In the genomic region with DNA sequence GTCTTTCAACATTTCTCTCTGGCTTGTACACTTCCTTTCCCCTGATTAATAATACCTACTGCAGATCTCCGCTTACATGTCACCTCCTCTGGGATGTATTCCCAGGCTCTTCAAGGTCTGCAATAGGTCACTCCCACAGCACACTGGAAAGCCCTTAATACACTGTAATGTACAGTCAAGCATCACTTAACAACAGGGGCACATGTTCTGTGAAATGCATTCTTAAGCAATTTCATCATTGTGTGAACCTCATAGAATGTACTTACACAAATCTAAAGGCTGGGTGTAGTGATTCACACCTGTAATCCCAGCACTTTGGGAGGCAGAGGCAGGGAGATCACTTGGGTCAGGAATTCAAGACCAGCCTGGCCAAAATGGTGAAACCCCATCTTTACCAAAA, we compare ENCODE assay signal across 22 cellular contexts. TPM values are rescaled to one million over a fixed set of nuclear protein-coding genes. Genes with fewer than 3 reads are reported as not detected.
DNase-seq lines count a peak whose midpoint lies in the region; ATAC-seq, FAIRE-seq and TF ChIP-seq lines count a peak whose summit lies in the region.
"Had no signal": no experiment of that assay in that cellular context is flagged by ENCODE, and none has a peak within 500 bp of the region (broad histone marks: within the 10 kb centered on the region; RNA-seq: fewer than 3 reads in every experiment).

No MANE protein-coding gene starts in this region.

- intact Hi-C loops in left lung (cut with DNase I) = no loop called here

- TF ChIP-seq POLR2A in A549 (IDR thresholded peaks at IDR 0.05; ENCODE audit: low read length) = no peak

- H3K9me3 ChIP-seq in A549 (no peaks in the 10 kb centered on the region), left lung (no peaks in the 10 kb centered on the region)
- H3K9me3 ChIP-seq: adrenal gland, esophagus muscularis mucosa had no signal

- POLR2A ChIA-PET in A549 (lab: Yijun Ruan, JAX) = no interaction called here

- no peak for ATAC-seq in A549
- ATAC-seq in left lung = peak; percentile 43
- no peak for ATAC-seq in GM19467 (IDR thresholded peaks at IDR 0.05; ENCODE audit: unreplicated experiment)
- ATAC-seq in GM21390 (IDR thresholded peaks at IDR 0.05; ENCODE audit: unreplicated experiment) = no peak
- ATAC-seq: left colon; stimulated activated naive CD8-positive, alpha-beta T cell treated with anti-CD3 and anti-CD28 coated beads, Interleukin-15, amount 100 ng/mL, for 72 hours had no signal

- no peak for TF ChIP-seq EP300 in A549 (IDR thresholded peaks at IDR 0.05)

- H3K4me1 ChIP-seq in A549 (peaks cover 22% of the 10 kb centered on the region), left lung (peaks cover 10 to 40% of the 10 kb centered on the region in 2 donors)

- peaks cover 29% of the 10 kb centered on the region for H3K4me1 Mint-ChIP-seq in HFFc6 (ENCODE audit: low read depth)

- DNase-seq in A549 (ENCODE audit: low read depth in 1 of 2, low spot score in 1 of 2) (no peak), HFFc6 (peak; percentile 35), bronchial epithelial cell (ENCODE audit: low read depth) (peak; percentile 87), left lung (no peak), RPMI8226 (no peak), NCI-H1436 (lab: John Stamatoyannopoulos, UW) (no peak)
- DNase-seq: activated CD4-positive, alpha-beta T cell treated with anti-CD3 and anti-CD28 coated beads, Interleukin-2, amount 50 U/mL, for 48 hours; adrenal gland; COR-L47; left colon; NCI-H1436 treated with DMSO at 0.1 percent for 48 hours; NCI-H446 treated with DMSO at 0.1 percent for 48 hours; stimulated activated naive CD8-positive, alpha-beta T cell treated with anti-CD3 and anti-CD28 coated beads, Interleukin-15, amount 100 ng/mL, for 72 hours had no signal

- WGBS in A549 (ENCODE audit: missing lambda C conversion rate) = 93% methylated on average over 1 of the region's 1 CpG

- peak overlapping the region; percentile 60 for H3K27ac Mint-ChIP-seq in HFFc6
- H3K27ac Mint-ChIP-seq: dendritic cell treated with granulocyte-macrophage colony-stimulating factor and Interleukin-4, amounts not matched to agents 40 ng/mL and 50 ng/mL, for 4 days; stimulated activated naive CD8-positive, alpha-beta T cell treated with anti-CD3 and anti-CD28 coated beads, Interleukin-15, amount 100 ng/mL, for 72 hours had no signal

- H3K9me3 Mint-ChIP-seq in HFFc6 = no peaks in the 10 kb centered on the region
- H3K9me3 Mint-ChIP-seq: dendritic cell treated with granulocyte-macrophage colony-stimulating factor and Interleukin-4, amounts not matched to agents 40 ng/mL and 50 ng/mL, for 4 days; stimulated activated naive CD8-positive, alpha-beta T cell treated with anti-CD3 and anti-CD28 coated beads, Interleukin-15, amount 100 ng/mL, for 72 hours had no signal

- peaks cover 30% of the 10 kb centered on the region for H3K36me3 Mint-ChIP-seq in HFFc6 (ENCODE audit: low read depth)

- peaks cover 4% of the 10 kb centered on the region for H3K27me3 Mint-ChIP-seq in HFFc6 (ENCODE audit: insufficient read depth)
- H3K27me3 Mint-ChIP-seq: dendritic cell treated with granulocyte-macrophage colony-stimulating factor and Interleukin-4, amounts not matched to agents 40 ng/mL and 50 ng/mL, for 4 days; stimulated activated naive CD8-positive, alpha-beta T cell treated with anti-CD3 and anti-CD28 coated beads, Interleukin-15, amount 100 ng/mL, for 72 hours had no signal

- TF ChIP-seq CTCF in A549 (IDR thresholded peaks at IDR 0.05) = no peak
- TF ChIP-seq CTCF in HFFc6 (IDR thresholded peaks at IDR 0.05) = no peak
- no peak for TF ChIP-seq CTCF in bronchial epithelial cell (IDR thresholded peaks at IDR 0.05; ENCODE audit: insufficient read depth, low read length, severe bottlenecking)
- TF ChIP-seq CTCF in left lung (IDR thresholded peaks at IDR 0.05) = no peak

- CTCF ChIA-PET in A549 (lab: Yijun Ruan, JAX) = interaction anchor here (1.0 to 2.4 kb wide), 3 partner anchors 9 to 280 kb away, joined by 3 to 7 read pairs (median 4); a partner anchor contains a TSS

- peak overlapping the region; percentile 86; the same call in 1 of the 3 replicates for H3K4me2 ChIP-seq in A549
- H3K4me2 ChIP-seq: KMS-11 had no signal

- H3K36me3 ChIP-seq in bronchial epithelial cell (ENCODE audit: control insufficient read depth, insufficient read depth, low read length) (peaks cover 4% of the 10 kb centered on the region), left lung (peaks cover 0 to 29% of the 10 kb centered on the region in 2 donors)

- H3K4me3 Mint-ChIP-seq in HFFc6 = no peak overlapping the region
- H3K4me3 Mint-ChIP-seq: dendritic cell treated with granulocyte-macrophage colony-stimulating factor and Interleukin-4, amounts not matched to agents 40 ng/mL and 50 ng/mL, for 4 days; stimulated activated naive CD8-positive, alpha-beta T cell treated with anti-CD3 and anti-CD28 coated beads, Interleukin-15, amount 100 ng/mL, for 72 hours had no signal

- H3K27me3 ChIP-seq in bronchial epithelial cell (ENCODE audit: control insufficient read depth, insufficient read depth, low read length) (no peaks in the 10 kb centered on the region), left lung (no peaks in the 10 kb centered on the region)
- H3K27me3 ChIP-seq: adrenal gland, esophagus muscularis mucosa had no signal

- TF ChIP-seq RAD21 in A549 (conservative IDR thresholded peaks at IDR 0.05 in 1 of 2, IDR thresholded peaks at IDR 0.05 in 1 of 2) = no peak

- H3K4me3 ChIP-seq in A549 (no peak overlapping the region), bronchial epithelial cell (ENCODE audit: low read depth, low read length) (no peak overlapping the region), left lung (no peak overlapping the region)
- H3K4me3 ChIP-seq: adrenal gland, esophagus muscularis mucosa, SK-N-MC had no signal

- H3K27ac ChIP-seq in A549 (no peak overlapping the region), left lung (no peak overlapping the region)
- H3K27ac ChIP-seq: adrenal gland, esophagus muscularis mucosa, KMS-11, SK-N-MC had no signal

- no peak for FAIRE-seq in A549 (lab: Jason Lieb, UNC)
- no peak for FAIRE-seq in bronchial epithelial cell (lab: Jason Lieb, UNC)
- FAIRE-seq: GM18507, GM19239, urothelium cell line had no signal

TF ChIP-seq in A549, 52 proteins besides CTCF, POLR2A, EP300 and RAD21:
- no peak for TF ChIP-seq GATA3 (IDR thresholded peaks at IDR 0.05; ENCODE audit: borderline replicate concordance)
- no peak for TF ChIP-seq FOSL2 (IDR thresholded peaks at IDR 0.05)
- no peak for TF ChIP-seq FOSL2 (CRISPR knock-in tag; IDR thresholded peaks at IDR 0.05)

RNA-seq across cellular contexts. Expression of a gene that starts 1.9 kb away (rescaled TPM):
- polyA plus RNA-seq in A549 (2011; rRNA removed) = 54.4 and 54.7 TPM in 2 replicates
- 22.2 and 25.1 TPM in 2 replicates for polyA plus RNA-seq in A549 (2012; cell fraction: cytosol; rRNA removed)
- polyA plus RNA-seq in A549 (2012; cell fraction: nucleus; rRNA removed) = 17.5 and 26.8 TPM in 2 replicates
- polyA plus RNA-seq in A549 (2017; fragmentation: RNase III; extraction: RNeasy Plus Mini Kit Qiagen cat#74134 plus additional on column Dnase treatment) = 44.2 to 47.3 TPM (median 45.8 TPM) in 3 replicates
- 24.6 and 25.7 TPM in 2 replicates for polyA minus RNA-seq in A549 (2011; rRNA and poly(A)+ RNA removed)
- total RNA-seq in HFFc6 (2021; fragmentation: NEBNext Ultra II Directional; extraction: Animal tissue kit (Norgen Biotek cat#: 25700)) = 10 to 100 TPM; 36.7 to 42.1 (median 38.7) TPM
- 33.2 and 35.7 TPM in 2 replicates for total RNA-seq in bronchial epithelial cell
- 10 to 100 TPM; 33.0 to 36.8 TPM for total RNA-seq in left lung

RNA-seq across cellular contexts. Expression of a gene that starts 2.0 kb away (rescaled TPM):
- polyA plus RNA-seq in A549 (2011; rRNA removed) (48.3 and 66.5 TPM in 2 replicates), A549 (2017; fragmentation: RNase III; extraction: RNeasy Plus Mini Kit Qiagen cat#74134 plus additional on column Dnase treatment) (44.5 to 48.8 TPM (median 47.6 TPM) in 3 replicates)
- polyA plus RNA-seq in A549 (2012; cell fraction: cytosol; rRNA removed) = 31.4 and 39.9 TPM in 2 replicates
- polyA plus RNA-seq in A549 (2012; cell fraction: nucleus; rRNA removed) = 13.1 and 26.5 TPM in 2 replicates
- 26.6 and 29.3 TPM in 2 replicates for polyA minus RNA-seq in A549 (2011; rRNA and poly(A)+ RNA removed)
- 10 to 100 TPM; 11.2 to 15.2 (median 12.4) TPM for total RNA-seq in HFFc6 (2021; fragmentation: NEBNext Ultra II Directional; extraction: Animal tissue kit (Norgen Biotek cat#: 25700))
- total RNA-seq in bronchial epithelial cell (14.2 and 25.0 TPM in 2 replicates), left lung (10 to 100 TPM; 12.3 to 28.4 TPM)

RNA-seq across cellular contexts. Expression of a gene that starts 52.4 kb away (rescaled TPM):
- polyA plus RNA-seq in A549 (2011; rRNA removed) (369 and 431 TPM in 2 replicates), A549 (2017; fragmentation: RNase III; extraction: RNeasy Plus Mini Kit Qiagen cat#74134 plus additional on column Dnase treatment) (164 to 192 TPM (median 173 TPM) in 3 replicates)
- 170 and 173 TPM in 2 replicates for polyA plus RNA-seq in A549 (2012; cell fraction: cytosol; rRNA removed)
- 487 and 726 TPM in 2 replicates for polyA plus RNA-seq in A549 (2012; cell fraction: nucleus; rRNA removed)
- polyA minus RNA-seq in A549 (2011; rRNA and poly(A)+ RNA removed) = 358 and 400 TPM in 2 replicates
- total RNA-seq in HFFc6 (2021; fragmentation: NEBNext Ultra II Directional; extraction: Animal tissue kit (Norgen Biotek cat#: 25700)) = 1 to 10 TPM in 4 of 6 experiments, under 1 TPM in 2; 0.43 to 1.7 (median 1.1) TPM
- total RNA-seq in bronchial epithelial cell (0.53 and 1.0 TPM in 2 replicates), left lung (1 to 10 TPM; 1.1 to 1.8 TPM)

Comparison
In these comparisons a context has a peak if more than half of its experiments do, and no peak if none do; other contexts are left out.
1. DNase-seq: peak in HFFc6 (single experiment) and bronchial epithelial cell (single experiment); none in A549 (0 of 2), left lung (0 of 2), RPMI8226 (single experiment) and NCI-H1436 (single experiment).